In the genomic region with DNA sequence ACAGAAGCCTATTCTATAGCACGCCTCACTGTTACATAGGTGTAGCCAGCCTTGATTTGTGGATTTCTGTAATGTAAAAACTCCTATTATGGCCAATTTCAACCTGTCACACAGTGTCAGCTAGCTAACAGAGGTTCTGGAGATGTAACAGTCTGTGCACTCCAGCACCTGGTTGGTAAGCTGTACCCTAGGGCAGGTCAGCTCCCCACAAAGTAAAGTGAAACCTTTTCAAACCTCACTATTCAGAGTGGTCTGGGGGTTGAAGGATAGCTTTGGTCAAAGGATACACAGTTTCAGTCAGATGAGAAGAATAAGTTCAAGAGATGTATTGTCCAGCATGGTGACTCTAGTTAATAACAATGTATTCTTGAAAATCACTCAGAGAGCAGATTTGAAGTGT, we compare ENCODE assay signal across 9 cellular contexts. TPM values are rescaled to one million over a fixed set of nuclear protein-coding genes. Genes with fewer than 3 reads are reported as not detected.
"Had no signal": no experiment of that assay in that cellular context is flagged by ENCODE, and none has a peak within 500 bp of the region (broad histone marks: within the 10 kb centered on the region; RNA-seq: fewer than 3 reads in every experiment).

No MANE protein-coding gene starts in this region.

- FAIRE-seq: H1 had no signal

- ATAC-seq: GM23338, HCT116 had no signal

- H3K9me3 ChIP-seq: HAP-1 had no signal

- DNase-seq: H7, HFFc6, KBM-7 had no signal

- H3K4me3 Mint-ChIP-seq: GM23338, HFFc6, IgD-negative memory B cell had no signal

- H3K27ac Mint-ChIP-seq: GM23338, HFFc6 had no signal

- H3K27me3 Mint-ChIP-seq: IgD-negative memory B cell had no signal

- H3K27ac ChIP-seq: HL-60 had no signal

- H3K36me3 ChIP-seq: HAP-1 had no signal

- H3K9me3 Mint-ChIP-seq: GM23338, HFFc6, IgD-negative memory B cell had no signal

- H3K4me3 ChIP-seq: GM23338, HAP-1 had no signal

- H2AFZ ChIP-seq: GM23338 had no signal

- H3K4me2 ChIP-seq: GM23338 had no signal

- H3K4me1 Mint-ChIP-seq: GM23338 had no signal

RNA-seq across cellular contexts. Expression of a gene that starts 28.5 kb away (rescaled TPM):
- total RNA-seq: GM23338, H1, H7 had no signal
- polyA plus RNA-seq: GM23338, H1, IgD-negative memory B cell had no signal
